ENCODE assay signal across 14 cellular contexts in genomic region chr6:158856261-158856660, GRCh38. TPM values are rescaled to one million over a fixed set of nuclear protein-coding genes. Genes with fewer than 3 reads are reported as not detected.
DNase-seq lines count a peak whose midpoint lies in the region; ATAC-seq and TF ChIP-seq lines count a peak whose summit lies in the region.
"Had no signal": no experiment of that assay in that cellular context is flagged by ENCODE, and none has a peak within 500 bp of the region (broad histone marks: within the 10 kb centered on the region; RNA-seq: fewer than 3 reads in every experiment).

No MANE protein-coding gene starts in this region.

- peaks cover 0 to 3% (median 2%) of the 10 kb centered on the region in 3 donors for H3K27me3 Mint-ChIP-seq in immature natural killer cell (ENCODE audit: low read depth in 3 of 3)
- H3K27me3 Mint-ChIP-seq in stimulated activated naive B cell treated with anti-CD40 and anti-IgM and Interleukin-4, amounts not matched to agents 10 μg/mL and 1 μg/mL and 100 μg/mL, for 72 hours = no peaks in the 10 kb centered on the region

- DNase-seq in DMS 273 (lab: John Stamatoyannopoulos, UW; ENCODE audit: unreplicated experiment) (peak; percentile 53), DMS 273 treated with DMSO at 0.1 percent for 48 hours (lab: John Stamatoyannopoulos, UW) (no peak), RWPE1 (ENCODE audit: low spot score) (no peak), immature natural killer cell (no peak), GM19240 (ENCODE audit: insufficient read length, low spot score) (no peak), sciatic nerve (ENCODE audit: low spot score) (no peak)
- DNase-seq in stimulated activated naive B cell treated with anti-CD40 and anti-IgM and Interleukin-4, amounts not matched to agents 10 μg/mL and 1 μg/mL and 100 μg/mL, for 72 hours = no peak
- DNase-seq: GM23248, NCI-H187, NCI-H526, T-helper 9 cell had no signal

- no peak for ATAC-seq in stimulated activated naive B cell treated with anti-CD40 and anti-IgM and Interleukin-4, amounts not matched to agents 10 μg/mL and 1 μg/mL and 100 μg/mL, for 72 hours (replicated peaks)
- ATAC-seq in GM18858 (IDR thresholded peaks at IDR 0.05; ENCODE audit: unreplicated experiment) = no peak
- no peak for ATAC-seq in sciatic nerve

- peak overlapping the region; percentile 54 for H3K27ac ChIP-seq in RWPE1
- H3K27ac ChIP-seq: 22Rv1, GM23248, HL-60 had no signal

- POLR2A ChIA-PET in RWPE1 (lab: Yijun Ruan, JAX; ENCODE audit: low non-redundant PET) = no interaction called here

- peaks cover 0 to 15% of the 10 kb centered on the region in 2 donors for H3K4me1 Mint-ChIP-seq in immature natural killer cell
- H3K4me1 Mint-ChIP-seq in stimulated activated naive B cell treated with anti-CD40 and anti-IgM and Interleukin-4, amounts not matched to agents 10 μg/mL and 1 μg/mL and 100 μg/mL, for 72 hours = peaks cover 21 to 34% of the 10 kb centered on the region in 2 donors

- TF ChIP-seq CTCF in RWPE1 (conservative IDR thresholded peaks at IDR 0.05; ENCODE audit: low read depth) = no peak

- peak overlapping the region in 4 of 6 donors; percentile 28 to 84 (median 54) for H3K27ac Mint-ChIP-seq in immature natural killer cell
- H3K27ac Mint-ChIP-seq in stimulated activated naive B cell treated with anti-CD40 and anti-IgM and Interleukin-4, amounts not matched to agents 10 μg/mL and 1 μg/mL and 100 μg/mL, for 72 hours = peak overlapping the region; percentile 14

- no peaks in the 10 kb centered on the region for H3K9me3 Mint-ChIP-seq in immature natural killer cell
- no peaks in the 10 kb centered on the region for H3K9me3 Mint-ChIP-seq in stimulated activated naive B cell treated with anti-CD40 and anti-IgM and Interleukin-4, amounts not matched to agents 10 μg/mL and 1 μg/mL and 100 μg/mL, for 72 hours

- H3K4me3 Mint-ChIP-seq in immature natural killer cell = no peak overlapping the region
- H3K4me3 Mint-ChIP-seq in stimulated activated naive B cell treated with anti-CD40 and anti-IgM and Interleukin-4, amounts not matched to agents 10 μg/mL and 1 μg/mL and 100 μg/mL, for 72 hours = no peak overlapping the region

- CTCF ChIA-PET in RWPE1 (lab: Yijun Ruan, JAX) = no interaction called here

- intact Hi-C loops in sciatic nerve (cut with DNase I) = no loop called here

- H3K36me3 Mint-ChIP-seq in immature natural killer cell = no peaks in the 10 kb centered on the region
- no peaks in the 10 kb centered on the region for H3K36me3 Mint-ChIP-seq in stimulated activated naive B cell treated with anti-CD40 and anti-IgM and Interleukin-4, amounts not matched to agents 10 μg/mL and 1 μg/mL and 100 μg/mL, for 72 hours

RNA-seq across cellular contexts. Expression of gene EZR, which starts 37.1 kb away (rescaled TPM):
- polyA plus RNA-seq in immature natural killer cell = 100 to 1,000 TPM; 129 to 153 (median 139) TPM
- 113 TPM for total RNA-seq in sciatic nerve
